ENCODE assay signal across 10 cellular contexts in genomic region chr2:160583162-160583522, GRCh38.
DNase-seq lines count a peak whose midpoint lies in the region; ATAC-seq and TF ChIP-seq lines count a peak whose summit lies in the region.
"Had no signal": no experiment of that assay in that cellular context is flagged by ENCODE, and none has a peak within 500 bp of the region (broad histone marks: within the 10 kb centered on the region; RNA-seq: fewer than 3 reads in every experiment).

No MANE protein-coding gene starts in this region.

- H3K27me3 ChIP-seq in muscle layer of duodenum (ENCODE audit: low read depth, low read length) (no peaks in the 10 kb centered on the region), MG63 (no peaks in the 10 kb centered on the region)
- H3K27me3 ChIP-seq: BLaER1 had no signal

- TF ChIP-seq CTCF in coronary artery (IDR thresholded peaks at IDR 0.05): no peak

- H3K36me3 ChIP-seq in muscle layer of duodenum (ENCODE audit: control insufficient read depth in 1 of 2, insufficient read depth in 2 of 2, low read length in 2 of 2): no peaks in the 10 kb centered on the region
- no peaks in the 10 kb centered on the region for H3K36me3 ChIP-seq in MG63
- H3K36me3 ChIP-seq: BLaER1 had no signal

- DNase-seq in A172 (ENCODE audit: low spot score) (peak; percentile 10), NCI-H1092 (lab: John Stamatoyannopoulos, UW) (peak; percentile 7), coronary artery (ENCODE audit: low spot score) (no peak), DMS114 treated with DMSO at 0.1 percent for 48 hours (lab: John Stamatoyannopoulos, UW; ENCODE audit: unreplicated experiment) (no peak), MG63 (no peak)
- DNase-seq in activated CD4-positive, alpha-beta T cell treated with anti-CD3 and anti-CD28 coated beads for 4 hours: no peak
- DNase-seq: activated CD4-positive, alpha-beta T cell treated with anti-CD3 and anti-CD28 coated beads for 1 hour had no signal

- no peaks in the 10 kb centered on the region for H3K9me3 ChIP-seq in muscle layer of duodenum (ENCODE audit: control insufficient read depth in 1 of 2, low read length in 2 of 2)
- no peaks in the 10 kb centered on the region for H3K9me3 ChIP-seq in MG63

- no peak for ATAC-seq in GM18870 (IDR thresholded peaks at IDR 0.05; ENCODE audit: unreplicated experiment)

- peak overlapping the region; percentile 10 to 47 for H3K27ac ChIP-seq in coronary artery
- peak overlapping the region; percentile 64 for H3K27ac ChIP-seq in muscle layer of duodenum (ENCODE audit: low read length)
- H3K27ac ChIP-seq: BLaER1 had no signal

- H3K4me1 ChIP-seq in muscle layer of duodenum (ENCODE audit: control insufficient read depth in 1 of 2, insufficient read depth in 2 of 2, low read length in 2 of 2): peaks cover 10 to 30% of the 10 kb centered on the region in 2 donors
- H3K4me1 ChIP-seq: BLaER1 had no signal

- H3K4me3 ChIP-seq in coronary artery (no peak overlapping the region), muscle layer of duodenum (ENCODE audit: low read depth in 1 of 2, low read length in 2 of 2) (no peak overlapping the region), MG63 (no peak overlapping the region)
- H3K4me3 ChIP-seq: BLaER1 had no signal

Comparison
In these comparisons a context has a peak if more than half of its experiments do, and no peak if none do; other contexts are left out.
1. DNase-seq: peak in A172 (single experiment) and NCI-H1092 (single experiment); none in coronary artery (single experiment), DMS114 treated with DMSO at 0.1 percent for 48 hours (single experiment), MG63 (single experiment) and activated CD4-positive, alpha-beta T cell treated with anti-CD3 and anti-CD28 coated beads for 4 hours (0 of 2).